Comparison of ENCODE assay signal across 1 cellular context in genomic region chr1:5267603-5268235, GRCh38.
A peak's percentile ranks its signal among the peaks of the same experiment; 100 is the strongest.
TF ChIP-seq lines count a peak whose summit lies in the region.

No MANE protein-coding gene starts in this region.

TF ChIP-seq in H1, 55 proteins besides CTCF, POLR2A, EP300 and RAD21:
- TF ChIP-seq EZH2 (IDR thresholded peaks at IDR 0.05; ENCODE audit: low read depth, low read length, severe bottlenecking) (no peak), USF2 (IDR thresholded peaks at IDR 0.05; ENCODE audit: low read length) (no peak), PHF8 (conservative IDR thresholded peaks at IDR 0.05; ENCODE audit: low read depth, low read length) (no peak), CBX8 (IDR thresholded peaks at IDR 0.05; ENCODE audit: borderline replicate concordance, low read depth, low read length) (no peak), TAF7 (optimal IDR thresholded peaks at IDR 0.05; ENCODE audit: borderline replicate concordance, low read depth, low read length) (no peak), CBX5 (IDR thresholded peaks at IDR 0.05; ENCODE audit: low read depth, low read length) (no peak), CHD2 (IDR thresholded peaks at IDR 0.05; ENCODE audit: low read length) (no peak), TEAD4 (IDR thresholded peaks at IDR 0.05; ENCODE audit: low read depth, low read length) (no peak), YY1 (IDR thresholded peaks at IDR 0.05; ENCODE audit: low read depth, low read length) (no peak), TBP (IDR thresholded peaks at IDR 0.05; ENCODE audit: low read depth, low read length) (no peak), SP4 (IDR thresholded peaks at IDR 0.05; ENCODE audit: low read length) (no peak), JUN (IDR thresholded peaks at IDR 0.05; ENCODE audit: low read depth, low read length) (no peak), KDM1A (IDR thresholded peaks at IDR 0.05; ENCODE audit: borderline replicate concordance, low read length) (peak; percentile 96), SAP30 (IDR thresholded peaks at IDR 0.05; ENCODE audit: insufficient read depth, insufficient replicate concordance, low read length) (no peak), HDAC6 (IDR thresholded peaks at IDR 0.05; ENCODE audit: low read depth, low read length) (no peak), HDAC2 (IDR thresholded peaks at IDR 0.05; ENCODE audit: borderline replicate concordance in 1 of 2, low read depth in 2 of 2, low read length in 2 of 2) (peak in 1 of 2 experiments; percentile 81; a peak in 1 of 4 replicates), POU5F1 (IDR thresholded peaks at IDR 0.05; ENCODE audit: low read depth, low read length) (peak; percentile 84; the same call in 1 of the 2 replicates), NANOG (IDR thresholded peaks at IDR 0.05; ENCODE audit: insufficient read depth, low read depth, low read length, poor library complexity, severe bottlenecking) (no peak), CEBPB (IDR thresholded peaks at IDR 0.05; ENCODE audit: low read depth, low read length) (no peak), ATF2 (IDR thresholded peaks at IDR 0.05; ENCODE audit: low read length) (no peak), EGR1 (IDR thresholded peaks at IDR 0.05; ENCODE audit: borderline replicate concordance, low read depth, low read length) (no peak), RXRA (IDR thresholded peaks at IDR 0.05; ENCODE audit: insufficient read depth, low read depth, low read length) (no peak)
